ENCODE assay signal across 22 cellular contexts in genomic region chr4:61380865-61381264, GRCh38.
DNase-seq lines count a peak whose midpoint lies in the region; ATAC-seq, FAIRE-seq and TF ChIP-seq lines count a peak whose summit lies in the region.
"Had no signal": no experiment of that assay in that cellular context is flagged by ENCODE, and none has a peak within 500 bp of the region (broad histone marks: within the 10 kb centered on the region; RNA-seq: fewer than 3 reads in every experiment).

No MANE protein-coding gene starts in this region.

- no peaks in the 10 kb centered on the region for H4K20me1 ChIP-seq in keratinocyte (ENCODE audit: control insufficient read depth, extremely low read depth, insufficient read depth, low read length)

- peak overlapping the region; percentile 23 for H2AFZ ChIP-seq in keratinocyte (ENCODE audit: control insufficient read depth, low read length)

- TF ChIP-seq CTCF in keratinocyte (optimal IDR thresholded peaks at IDR 0.05 in 1 of 3, IDR thresholded peaks at IDR 0.05 in 1 of 3, conservative IDR thresholded peaks at IDR 0.05 in 1 of 3; ENCODE audit: extremely low read depth in 1 of 3, insufficient read depth in 2 of 3, low read length in 3 of 3) (no peak), brain microvascular endothelial cell (IDR thresholded peaks at IDR 0.05; ENCODE audit: low read depth, low read length, missing control alignments) (no peak)

- FAIRE-seq in keratinocyte (lab: Jason Lieb, UNC) = no peak
- FAIRE-seq: D721Med, GM18507 had no signal

- H3K27me3 ChIP-seq in keratinocyte (ENCODE audit: control insufficient read depth, extremely low read depth, insufficient read depth, low read length) = no peaks in the 10 kb centered on the region
- H3K27me3 ChIP-seq in brain microvascular endothelial cell (replicated peaks) = no peaks in the 10 kb centered on the region
- H3K27me3 ChIP-seq: foreskin keratinocyte, sigmoid colon, upper lobe of left lung had no signal

- H3K4me3 ChIP-seq in keratinocyte (ENCODE audit: control insufficient read depth in 2 of 3, extremely low read depth in 1 of 3, insufficient read depth in 2 of 3, low read depth in 1 of 3, low read length in 3 of 3) = no peak overlapping the region
- H3K4me3 ChIP-seq in brain microvascular endothelial cell (ENCODE audit: low read depth, low read length) = no peak overlapping the region
- H3K4me3 ChIP-seq: lung, sigmoid colon, SK-N-MC, upper lobe of left lung had no signal

- H3K4me1 ChIP-seq in keratinocyte (ENCODE audit: control insufficient read depth, extremely low read depth, insufficient read depth, low read length) = no peaks in the 10 kb centered on the region
- H3K4me1 ChIP-seq: sigmoid colon, upper lobe of left lung had no signal

- dilution Hi-C loops in keratinocyte (cut with MboI; ENCODE audit: extremely low pct_ligation_motif_present, low sequenced_read_pairs) = no loop called here

- H3K4me2 ChIP-seq in keratinocyte (ENCODE audit: control insufficient read depth, extremely low read depth, insufficient read depth, low read depth, low read length) = no peak overlapping the region

- DNase-seq in NCI-H1092 (lab: John Stamatoyannopoulos, UW) (peak; percentile 71), NCI-H146 (lab: John Stamatoyannopoulos, UW) (peak; percentile 70), NCI-H345 treated with DMSO at 0.1 percent for 48 hours (lab: John Stamatoyannopoulos, UW; ENCODE audit: unreplicated experiment) (peak; percentile 32), keratinocyte (ENCODE audit: low read depth, low spot score) (no peak), hippocampal formation (lab: John Stamatoyannopoulos, UW) (no peak), brain microvascular endothelial cell (no peak)
- DNase-seq: activated CD8-positive, alpha-beta memory T cell treated with anti-CD3 and anti-CD28 coated beads, Interleukin-2, amount 50 U/mL, for 4 hours; activated naive CD8-positive, alpha-beta T cell treated with anti-CD3 and anti-CD28 coated beads for 36 hours; effector CD4-positive, alpha-beta T cell; foreskin keratinocyte; H9; RPMI8226; sigmoid colon; T-helper 2 cell; upper lobe of left lung had no signal

- H3K9me3 ChIP-seq in keratinocyte (ENCODE audit: control insufficient read depth, low read depth, low read length) = no peaks in the 10 kb centered on the region
- H3K9me3 ChIP-seq: sigmoid colon had no signal

- no peaks in the 10 kb centered on the region for H3K9me1 ChIP-seq in keratinocyte (ENCODE audit: control insufficient read depth, extremely low read depth, insufficient read depth, low read length)

- no peak overlapping the region for H3K9ac ChIP-seq in keratinocyte (ENCODE audit: control insufficient read depth, extremely low read depth, insufficient read depth, low read length)

- no peak overlapping the region for H3K27ac ChIP-seq in keratinocyte (ENCODE audit: control insufficient read depth, insufficient read depth, low read length)
- H3K27ac ChIP-seq in brain microvascular endothelial cell = no peak overlapping the region
- H3K27ac ChIP-seq: C4-2B, foreskin keratinocyte, sigmoid colon, SK-N-MC, upper lobe of left lung, VCaP had no signal

- in situ Hi-C loops in brain microvascular endothelial cell (cut with HindIII; ENCODE audit: low pct_ligation_motif_present, low sequenced_read_pairs) = no loop called here

- no peaks in the 10 kb centered on the region for H3K36me3 ChIP-seq in keratinocyte (ENCODE audit: control insufficient read depth in 2 of 2, extremely low read depth in 1 of 2, insufficient read depth in 2 of 2, low read length in 2 of 2)
- no peaks in the 10 kb centered on the region for H3K36me3 ChIP-seq in brain microvascular endothelial cell (replicated peaks)
- H3K36me3 ChIP-seq: sigmoid colon, upper lobe of left lung had no signal

- no peaks in the 10 kb centered on the region for H3K79me2 ChIP-seq in keratinocyte (ENCODE audit: control insufficient read depth, insufficient read depth, low read length)

- no peak for ATAC-seq in HG03469 (IDR thresholded peaks at IDR 0.05; ENCODE audit: unreplicated experiment)
- ATAC-seq: foreskin keratinocyte had no signal

Comparison
In these comparisons a context has a peak if more than half of its experiments do, and no peak if none do; other contexts are left out.
1. DNase-seq: peak in NCI-H1092 (single experiment), NCI-H146 (single experiment) and NCI-H345 treated with DMSO at 0.1 percent for 48 hours (single experiment); none in keratinocyte (single experiment), hippocampal formation (0 of 2) and brain microvascular endothelial cell (single experiment).